Comparison of ENCODE assay signal across 8 cellular contexts in genomic region chr2:26144953-26145680, GRCh38. TPM values are rescaled to one million over a fixed set of nuclear protein-coding genes. Genes with fewer than 3 reads are reported as not detected.
DNase-seq lines count a peak whose midpoint lies in the region; ATAC-seq and TF ChIP-seq lines count a peak whose summit lies in the region.

No MANE protein-coding gene starts in this region.

- intact Hi-C loops in lower leg skin (cut with DNase I; ENCODE audit: low total_unique reads), result loop anchor here (10.0 kb wide), 1 partner anchor 160 kb away; the partner anchor contains the start of gene KIF3C

- ATAC-seq in HG03108 (IDR thresholded peaks at IDR 0.05; ENCODE audit: unreplicated experiment), result no peak

- H3K27ac ChIP-seq in 22Rv1 (0 out of 2 replicates have a peak overlapping the region, but pooled peaks have one; percentile 4), coronary artery (no peak overlapping the region)

- 13 to 21% methylated on average over 11 of the region's 11 CpGs for WGBS in lower leg skin, 2 donors

- TF ChIP-seq POLR2A in lower leg skin (IDR thresholded peaks at IDR 0.05), result no peak

- H3K4me3 ChIP-seq in GM12875 (ENCODE audit: low read depth, low read length), result no peak overlapping the region
- no peak overlapping the region for H3K4me3 ChIP-seq in coronary artery
- H3K4me3 ChIP-seq in lower leg skin (ENCODE audit: low read depth, poor library complexity, severe bottlenecking), result no peak overlapping the region

- DNase-seq in NCI-H2227 treated with DMSO at 0.1 percent for 48 hours (lab: John Stamatoyannopoulos, UW) (peak; percentile 49), coronary artery (ENCODE audit: low spot score) (no peak), lower leg skin (ENCODE audit: low spot score in 2 of 2) (peak; percentile 38 to 88)
- peak; percentile 77 for DNase-seq in activated CD4-positive, alpha-beta T cell treated with anti-CD3 and anti-CD28 coated beads for 48 hours
- DNase-seq in stimulated activated CD4-positive, alpha-beta T cell treated with anti-CD3 and anti-CD28 coated beads, TNF-alpha, amount 100 ng/mL, for 24 hours (ENCODE audit: low read depth in 3 of 3), result peak; percentile 34 to 61 (median 40)

- TF ChIP-seq CTCF in 22Rv1 (IDR thresholded peaks at IDR 0.05) (peak; percentile 86), GM12875 (IDR thresholded peaks at IDR 0.05; ENCODE audit: borderline replicate concordance, insufficient read depth, low read depth, low read length) (peak; percentile 63; the same call in 1 of the 2 replicates), coronary artery (IDR thresholded peaks at IDR 0.05) (peak; percentile 41), lower leg skin (IDR thresholded peaks at IDR 0.05) (peak in 1 of 3 donors; percentile 74)

RNA-seq across cellular contexts. Expression of gene GAREM2, which starts 27.8 kb away (rescaled TPM):
- under 1 TPM; 0.04 to 0.95 (median 0.45) TPM for total RNA-seq in lower leg skin
